In genomic region chr5:95958308-95959014, GRCh38 we compare ENCODE assay signal across 8 cellular contexts. TPM values are rescaled to one million over a fixed set of nuclear protein-coding genes. Genes with fewer than 3 reads are reported as not detected.
DNase-seq lines count a peak whose midpoint lies in the region; ATAC-seq and TF ChIP-seq lines count a peak whose summit lies in the region.

No MANE protein-coding gene starts in this region.

- peaks cover 11% of the 10 kb centered on the region for H3K36me3 Mint-ChIP-seq in osteocyte (ENCODE audit: unreplicated experiment)
- peaks cover 40% of the 10 kb centered on the region for H3K36me3 Mint-ChIP-seq in effector memory CD8-positive, alpha-beta T cell (ENCODE audit: insufficient read depth)

- H3K27ac ChIP-seq in coronary artery: peak overlapping the region; percentile 99

- H3K4me3 ChIP-seq in coronary artery: peak overlapping the region; percentile 98

- DNase-seq in EH (ENCODE audit: low read depth) (peak; percentile 71), LHCN-M2 (ENCODE audit: low read depth) (peak; percentile 27), coronary artery (ENCODE audit: low spot score) (no peak), osteocyte (ENCODE audit: extremely low spot score, unreplicated experiment) (no peak), T-helper 9 cell (no peak), HuH-7.5 (ENCODE audit: low spot score) (no peak)
- no peak for DNase-seq in effector memory CD8-positive, alpha-beta T cell

- TF ChIP-seq CTCF in coronary artery (IDR thresholded peaks at IDR 0.05): no peak
- TF ChIP-seq CTCF in osteocyte (IDR thresholded peaks at IDR 0.05): no peak

- H3K9me3 Mint-ChIP-seq in osteocyte (ENCODE audit: unreplicated experiment): no peaks in the 10 kb centered on the region
- no peaks in the 10 kb centered on the region for H3K9me3 Mint-ChIP-seq in effector memory CD8-positive, alpha-beta T cell

- H3K27ac Mint-ChIP-seq in osteocyte (ENCODE audit: unreplicated experiment): no peak overlapping the region
- H3K27ac Mint-ChIP-seq in effector memory CD8-positive, alpha-beta T cell: no peak overlapping the region

- peaks cover 68% of the 10 kb centered on the region for H3K4me1 Mint-ChIP-seq in osteocyte (ENCODE audit: unreplicated experiment)
- H3K4me1 Mint-ChIP-seq in effector memory CD8-positive, alpha-beta T cell (ENCODE audit: low read depth in 2 of 2): peaks cover 32 to 39% of the 10 kb centered on the region in 2 donors

- peak overlapping the region; percentile 90 for H3K4me3 Mint-ChIP-seq in osteocyte (ENCODE audit: unreplicated experiment)
- no peak overlapping the region for H3K4me3 Mint-ChIP-seq in effector memory CD8-positive, alpha-beta T cell

- no peak for ATAC-seq in HG03442 (IDR thresholded peaks at IDR 0.05; ENCODE audit: unreplicated experiment)
- ATAC-seq in effector memory CD8-positive, alpha-beta T cell (replicated peaks): no peak

- H3K27me3 Mint-ChIP-seq in osteocyte (ENCODE audit: unreplicated experiment): no peaks in the 10 kb centered on the region
- H3K27me3 Mint-ChIP-seq in effector memory CD8-positive, alpha-beta T cell: no peaks in the 10 kb centered on the region

RNA-seq across cellular contexts. Expression of gene ELL2, which starts 3.2 kb away (rescaled TPM):
- total RNA-seq in LHCN-M2 (2014; rRNA removed) (76.3 and 84.1 TPM in 2 replicates), osteocyte (50.7 and 50.8 TPM in 2 replicates)
- 38.7 TPM for polyA plus RNA-seq in LHCN-M2 (2012)

Comparison
In these comparisons a context has a peak if more than half of its experiments do, and no peak if none do; other contexts are left out.
1. DNase-seq: peak in EH (single experiment) and LHCN-M2 (single experiment); none in coronary artery (single experiment), osteocyte (single experiment), T-helper 9 cell (single experiment), effector memory CD8-positive, alpha-beta T cell (0 of 3) and HuH-7.5 (single experiment).